ENCODE assay signal across 18 cellular contexts in genomic region chr12:72574138-72574537, GRCh38.
DNase-seq lines count a peak whose midpoint lies in the region; ATAC-seq and TF ChIP-seq lines count a peak whose summit lies in the region.
"Had no signal": no experiment of that assay in that cellular context is flagged by ENCODE, and none has a peak within 500 bp of the region (broad histone marks: within the 10 kb centered on the region; RNA-seq: fewer than 3 reads in every experiment).

No MANE protein-coding gene starts in this region.

- H3K4me1 ChIP-seq in neural progenitor cell (no peaks in the 10 kb centered on the region), prostate gland (replicated peaks) (no peaks in the 10 kb centered on the region)
- H3K4me1 ChIP-seq: HAP-1, SJSA1 had no signal

- H3K79me2 ChIP-seq in neural progenitor cell (ENCODE audit: low read depth): no peaks in the 10 kb centered on the region

- H3K9me3 ChIP-seq in neural progenitor cell (ENCODE audit: low read depth) (no peaks in the 10 kb centered on the region), prostate gland (no peaks in the 10 kb centered on the region)
- H3K9me3 ChIP-seq: HAP-1, SJSA1 had no signal

- TF ChIP-seq POLR2A in prostate gland (IDR thresholded peaks at IDR 0.05): no peak

- no peaks in the 10 kb centered on the region for H3K36me3 Mint-ChIP-seq in neural progenitor cell
- H3K36me3 Mint-ChIP-seq in stimulated activated naive B cell treated with anti-CD40 and anti-IgM and Interleukin-4, amounts not matched to agents 10 μg/mL and 1 μg/mL and 100 μg/mL, for 72 hours: no peaks in the 10 kb centered on the region

- TF ChIP-seq CTCF in neural progenitor cell (IDR thresholded peaks at IDR 0.05) (no peak), prostate gland (IDR thresholded peaks at IDR 0.05) (no peak)

- intact Hi-C loops in prostate gland (cut with DNase I): no loop called here

- ATAC-seq in stimulated activated naive B cell treated with anti-CD40 and anti-IgM and Interleukin-4, amounts not matched to agents 10 μg/mL and 1 μg/mL and 100 μg/mL, for 72 hours (replicated peaks): no peak

- DNase-seq in NCI-H2171 treated with DMSO at 0.1 percent for 48 hours (lab: John Stamatoyannopoulos, UW): peak; percentile 39
- no peak for DNase-seq in NCI-H2171 (lab: John Stamatoyannopoulos, UW)
- DNase-seq in NCI-H1417 treated with DMSO at 0.1 percent for 48 hours (lab: John Stamatoyannopoulos, UW): peak; percentile 90
- DNase-seq in NCI-H510A treated with DMSO at 0.1 percent for 48 hours (lab: John Stamatoyannopoulos, UW): peak; percentile 72
- no peak for DNase-seq in neural progenitor cell (ENCODE audit: low spot score)
- no peak for DNase-seq in NCI-H524 (lab: John Stamatoyannopoulos, UW)
- no peak for DNase-seq in stimulated activated naive B cell treated with anti-CD40 and anti-IgM and Interleukin-4, amounts not matched to agents 10 μg/mL and 1 μg/mL and 100 μg/mL, for 72 hours
- DNase-seq in prostate gland (ENCODE audit: low spot score): no peak
- DNase-seq: 8988T, GF-D8, MM.1S, NCI-H1092, NCI-H1694 treated with DMSO at 0.1 percent for 48 hours, NCI-H82 had no signal

- no peak overlapping the region for H3K4me3 Mint-ChIP-seq in neural progenitor cell
- no peak overlapping the region for H3K4me3 Mint-ChIP-seq in stimulated activated naive B cell treated with anti-CD40 and anti-IgM and Interleukin-4, amounts not matched to agents 10 μg/mL and 1 μg/mL and 100 μg/mL, for 72 hours
- H3K4me3 Mint-ChIP-seq: B cell; T-helper 1 cell treated with Interleukin-12 subunit alpha and Interleukin-12 subunit beta and Interleukin-4 antibody, amounts not matched to agents 30 μg/mL and 1 μg/mL, for 36 hours had no signal

- H3K27ac ChIP-seq in neural progenitor cell (no peak overlapping the region), prostate gland (no peak overlapping the region)
- H3K27ac ChIP-seq: SJSA1 had no signal

- H3K9ac ChIP-seq in neural progenitor cell: no peak overlapping the region

- H3K4me2 ChIP-seq in neural progenitor cell: no peak overlapping the region

- H3K36me3 ChIP-seq in neural progenitor cell: no peaks in the 10 kb centered on the region
- H3K36me3 ChIP-seq in prostate gland: no peaks in the 10 kb centered on the region
- H3K36me3 ChIP-seq: HAP-1, SJSA1 had no signal

- H3K27me3 Mint-ChIP-seq in neural progenitor cell (ENCODE audit: insufficient read depth, low read depth): no peaks in the 10 kb centered on the region
- no peaks in the 10 kb centered on the region for H3K27me3 Mint-ChIP-seq in stimulated activated naive B cell treated with anti-CD40 and anti-IgM and Interleukin-4, amounts not matched to agents 10 μg/mL and 1 μg/mL and 100 μg/mL, for 72 hours
- H3K27me3 Mint-ChIP-seq: B cell had no signal

- WGBS in prostate gland: 70% methylated on average over 2 of the region's 2 CpGs

- no peaks in the 10 kb centered on the region for H3K4me1 Mint-ChIP-seq in neural progenitor cell
- no peaks in the 10 kb centered on the region for H3K4me1 Mint-ChIP-seq in stimulated activated naive B cell treated with anti-CD40 and anti-IgM and Interleukin-4, amounts not matched to agents 10 μg/mL and 1 μg/mL and 100 μg/mL, for 72 hours
- H3K4me1 Mint-ChIP-seq: B cell had no signal

- H3K4me3 ChIP-seq in neural progenitor cell (no peak overlapping the region), prostate gland (no peak overlapping the region)
- H3K4me3 ChIP-seq: HAP-1, SJSA1 had no signal

- H3F3A ChIP-seq in neural progenitor cell (ENCODE audit: low read depth): no peaks in the 10 kb centered on the region

- no peaks in the 10 kb centered on the region for H4K20me1 ChIP-seq in neural progenitor cell (ENCODE audit: low read depth)

- no peak overlapping the region for H3K27ac Mint-ChIP-seq in neural progenitor cell
- H3K27ac Mint-ChIP-seq in stimulated activated naive B cell treated with anti-CD40 and anti-IgM and Interleukin-4, amounts not matched to agents 10 μg/mL and 1 μg/mL and 100 μg/mL, for 72 hours: no peak overlapping the region
- H3K27ac Mint-ChIP-seq: B cell; T-helper 1 cell treated with Interleukin-12 subunit alpha and Interleukin-12 subunit beta and Interleukin-4 antibody, amounts not matched to agents 30 μg/mL and 1 μg/mL, for 36 hours had no signal

- H2AFZ ChIP-seq in neural progenitor cell (replicated peaks): peak overlapping the region; percentile 45

- H3K9me3 Mint-ChIP-seq in neural progenitor cell: no peaks in the 10 kb centered on the region
- no peaks in the 10 kb centered on the region for H3K9me3 Mint-ChIP-seq in stimulated activated naive B cell treated with anti-CD40 and anti-IgM and Interleukin-4, amounts not matched to agents 10 μg/mL and 1 μg/mL and 100 μg/mL, for 72 hours
- H3K9me3 Mint-ChIP-seq: T-helper 1 cell treated with Interleukin-12 subunit alpha and Interleukin-12 subunit beta and Interleukin-4 antibody, amounts not matched to agents 30 μg/mL and 1 μg/mL, for 36 hours had no signal

- H3K27me3 ChIP-seq in neural progenitor cell: no peaks in the 10 kb centered on the region
- no peaks in the 10 kb centered on the region for H3K27me3 ChIP-seq in prostate gland (replicated peaks; ENCODE audit: insufficient read depth)
- H3K27me3 ChIP-seq: SJSA1 had no signal

Comparison
In these comparisons a context has a peak if more than half of its experiments do, and no peak if none do; other contexts are left out.
1. DNase-seq: peak in NCI-H2171 treated with DMSO at 0.1 percent for 48 hours (single experiment), NCI-H1417 treated with DMSO at 0.1 percent for 48 hours (single experiment) and NCI-H510A treated with DMSO at 0.1 percent for 48 hours (single experiment); none in NCI-H2171 (single experiment), neural progenitor cell (single experiment), NCI-H524 (0 of 2), stimulated activated naive B cell treated with anti-CD40 and anti-IgM and Interleukin-4, amounts not matched to agents 10 μg/mL and 1 μg/mL and 100 μg/mL, for 72 hours (single experiment) and prostate gland (single experiment).